Comparison of ENCODE assay signal across 1 cellular context in the genomic region with DNA sequence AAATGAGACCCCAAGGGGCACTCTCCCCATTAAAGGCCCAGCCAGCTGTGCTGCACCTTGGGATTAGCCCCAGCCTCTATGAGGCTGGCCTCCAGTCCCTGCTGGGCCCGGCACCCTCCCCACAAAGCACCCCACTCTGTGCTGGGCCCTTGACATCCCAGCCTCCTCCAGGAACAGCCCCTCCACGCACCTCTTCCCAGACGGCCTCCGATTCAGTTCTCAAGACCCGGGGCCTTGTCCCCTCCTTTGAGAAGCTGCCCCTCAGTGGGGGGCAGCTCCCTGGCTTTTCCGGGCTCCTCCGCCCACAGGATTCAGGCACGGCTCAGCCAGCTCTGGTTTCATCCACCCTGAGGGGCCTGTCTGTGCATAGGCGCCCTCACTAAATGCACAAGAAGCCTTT.
TF ChIP-seq lines count a peak whose summit lies in the region.

No MANE protein-coding gene starts in this region.

TF ChIP-seq in GM23338, 12 proteins besides CTCF, POLR2A, EP300 and RAD21 (continued from another document):
- TF ChIP-seq, protein P1, sequence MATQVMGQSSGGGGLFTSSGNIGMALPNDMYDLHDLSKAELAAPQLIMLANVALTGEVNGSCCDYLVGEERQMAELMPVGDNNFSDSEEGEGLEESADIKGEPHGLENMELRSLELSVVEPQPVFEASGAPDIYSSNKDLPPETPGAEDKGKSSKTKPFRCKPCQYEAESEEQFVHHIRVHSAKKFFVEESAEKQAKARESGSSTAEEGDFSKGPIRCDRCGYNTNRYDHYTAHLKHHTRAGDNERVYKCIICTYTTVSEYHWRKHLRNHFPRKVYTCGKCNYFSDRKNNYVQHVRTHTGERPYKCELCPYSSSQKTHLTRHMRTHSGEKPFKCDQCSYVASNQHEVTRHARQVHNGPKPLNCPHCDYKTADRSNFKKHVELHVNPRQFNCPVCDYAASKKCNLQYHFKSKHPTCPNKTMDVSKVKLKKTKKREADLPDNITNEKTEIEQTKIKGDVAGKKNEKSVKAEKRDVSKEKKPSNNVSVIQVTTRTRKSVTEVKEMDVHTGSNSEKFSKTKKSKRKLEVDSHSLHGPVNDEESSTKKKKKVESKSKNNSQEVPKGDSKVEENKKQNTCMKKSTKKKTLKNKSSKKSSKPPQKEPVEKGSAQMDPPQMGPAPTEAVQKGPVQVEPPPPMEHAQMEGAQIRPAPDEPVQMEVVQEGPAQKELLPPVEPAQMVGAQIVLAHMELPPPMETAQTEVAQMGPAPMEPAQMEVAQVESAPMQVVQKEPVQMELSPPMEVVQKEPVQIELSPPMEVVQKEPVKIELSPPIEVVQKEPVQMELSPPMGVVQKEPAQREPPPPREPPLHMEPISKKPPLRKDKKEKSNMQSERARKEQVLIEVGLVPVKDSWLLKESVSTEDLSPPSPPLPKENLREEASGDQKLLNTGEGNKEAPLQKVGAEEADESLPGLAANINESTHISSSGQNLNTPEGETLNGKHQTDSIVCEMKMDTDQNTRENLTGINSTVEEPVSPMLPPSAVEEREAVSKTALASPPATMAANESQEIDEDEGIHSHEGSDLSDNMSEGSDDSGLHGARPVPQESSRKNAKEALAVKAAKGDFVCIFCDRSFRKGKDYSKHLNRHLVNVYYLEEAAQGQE (IDR thresholded peaks at IDR 0.05; ENCODE audit: unreplicated experiment) = no peak
- no peak for TF ChIP-seq NANOG (IDR thresholded peaks at IDR 0.05; ENCODE audit: borderline replicate concordance)
- TF ChIP-seq EZH2 (IDR thresholded peaks at IDR 0.05; ENCODE audit: low read depth, unreplicated experiment) = no peak
- TF ChIP-seq, protein P2, sequence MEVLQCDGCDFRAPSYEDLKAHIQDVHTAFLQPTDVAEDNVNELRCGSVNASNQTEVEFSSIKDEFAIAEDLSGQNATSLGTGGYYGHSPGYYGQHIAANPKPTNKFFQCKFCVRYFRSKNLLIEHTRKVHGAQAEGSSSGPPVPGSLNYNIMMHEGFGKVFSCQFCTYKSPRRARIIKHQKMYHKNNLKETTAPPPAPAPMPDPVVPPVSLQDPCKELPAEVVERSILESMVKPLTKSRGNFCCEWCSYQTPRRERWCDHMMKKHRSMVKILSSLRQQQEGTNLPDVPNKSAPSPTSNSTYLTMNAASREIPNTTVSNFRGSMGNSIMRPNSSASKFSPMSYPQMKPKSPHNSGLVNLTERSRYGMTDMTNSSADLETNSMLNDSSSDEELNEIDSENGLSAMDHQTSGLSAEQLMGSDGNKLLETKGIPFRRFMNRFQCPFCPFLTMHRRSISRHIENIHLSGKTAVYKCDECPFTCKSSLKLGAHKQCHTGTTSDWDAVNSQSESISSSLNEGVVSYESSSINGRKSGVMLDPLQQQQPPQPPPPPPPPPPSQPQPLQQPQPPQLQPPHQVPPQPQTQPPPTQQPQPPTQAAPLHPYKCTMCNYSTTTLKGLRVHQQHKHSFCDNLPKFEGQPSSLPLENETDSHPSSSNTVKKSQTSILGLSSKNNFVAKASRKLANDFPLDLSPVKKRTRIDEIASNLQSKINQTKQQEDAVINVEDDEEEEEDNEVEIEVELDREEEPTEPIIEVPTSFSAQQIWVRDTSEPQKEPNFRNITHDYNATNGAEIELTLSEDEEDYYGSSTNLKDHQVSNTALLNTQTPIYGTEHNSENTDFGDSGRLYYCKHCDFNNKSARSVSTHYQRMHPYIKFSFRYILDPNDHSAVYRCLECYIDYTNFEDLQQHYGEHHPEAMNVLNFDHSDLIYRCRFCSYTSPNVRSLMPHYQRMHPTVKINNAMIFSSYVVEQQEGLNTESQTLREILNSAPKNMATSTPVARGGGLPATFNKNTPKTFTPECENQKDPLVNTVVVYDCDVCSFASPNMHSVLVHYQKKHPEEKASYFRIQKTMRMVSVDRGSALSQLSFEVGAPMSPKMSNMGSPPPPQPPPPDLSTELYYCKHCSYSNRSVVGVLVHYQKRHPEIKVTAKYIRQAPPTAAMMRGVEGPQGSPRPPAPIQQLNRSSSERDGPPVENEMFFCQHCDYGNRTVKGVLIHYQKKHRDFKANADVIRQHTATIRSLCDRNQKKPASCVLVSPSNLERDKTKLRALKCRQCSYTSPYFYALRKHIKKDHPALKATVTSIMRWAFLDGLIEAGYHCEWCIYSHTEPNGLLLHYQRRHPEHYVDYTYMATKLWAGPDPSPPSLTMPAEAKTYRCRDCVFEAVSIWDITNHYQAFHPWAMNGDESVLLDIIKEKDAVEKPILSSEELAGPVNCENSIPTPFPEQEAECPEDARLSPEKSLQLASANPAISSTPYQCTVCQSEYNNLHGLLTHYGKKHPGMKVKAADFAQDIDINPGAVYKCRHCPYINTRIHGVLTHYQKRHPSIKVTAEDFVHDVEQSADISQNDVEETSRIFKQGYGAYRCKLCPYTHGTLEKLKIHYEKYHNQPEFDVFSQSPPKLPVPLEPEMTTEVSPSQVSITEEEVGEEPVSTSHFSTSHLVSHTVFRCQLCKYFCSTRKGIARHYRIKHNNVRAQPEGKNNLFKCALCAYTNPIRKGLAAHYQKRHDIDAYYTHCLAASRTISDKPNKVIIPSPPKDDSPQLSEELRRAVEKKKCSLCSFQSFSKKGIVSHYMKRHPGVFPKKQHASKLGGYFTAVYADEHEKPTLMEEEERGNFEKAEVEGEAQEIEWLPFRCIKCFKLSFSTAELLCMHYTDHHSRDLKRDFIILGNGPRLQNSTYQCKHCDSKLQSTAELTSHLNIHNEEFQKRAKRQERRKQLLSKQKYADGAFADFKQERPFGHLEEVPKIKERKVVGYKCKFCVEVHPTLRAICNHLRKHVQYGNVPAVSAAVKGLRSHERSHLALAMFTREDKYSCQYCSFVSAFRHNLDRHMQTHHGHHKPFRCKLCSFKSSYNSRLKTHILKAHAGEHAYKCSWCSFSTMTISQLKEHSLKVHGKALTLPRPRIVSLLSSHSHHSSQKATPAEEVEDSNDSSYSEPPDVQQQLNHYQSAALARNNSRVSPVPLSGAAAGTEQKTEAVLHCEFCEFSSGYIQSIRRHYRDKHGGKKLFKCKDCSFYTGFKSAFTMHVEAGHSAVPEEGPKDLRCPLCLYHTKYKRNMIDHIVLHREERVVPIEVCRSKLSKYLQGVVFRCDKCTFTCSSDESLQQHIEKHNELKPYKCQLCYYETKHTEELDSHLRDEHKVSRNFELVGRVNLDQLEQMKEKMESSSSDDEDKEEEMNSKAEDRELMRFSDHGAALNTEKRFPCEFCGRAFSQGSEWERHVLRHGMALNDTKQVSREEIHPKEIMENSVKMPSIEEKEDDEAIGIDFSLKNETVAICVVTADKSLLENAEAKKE (CRISPR knock-in tag; IDR thresholded peaks at IDR 0.05) = no peak
- TF ChIP-seq STAT1 (IDR thresholded peaks at IDR 0.05; ENCODE audit: unreplicated experiment) = no peak
- TF ChIP-seq CREB1 (CRISPR knock-in tag; IDR thresholded peaks at IDR 0.05; ENCODE audit: low read depth) = no peak
- TF ChIP-seq, protein P3, sequence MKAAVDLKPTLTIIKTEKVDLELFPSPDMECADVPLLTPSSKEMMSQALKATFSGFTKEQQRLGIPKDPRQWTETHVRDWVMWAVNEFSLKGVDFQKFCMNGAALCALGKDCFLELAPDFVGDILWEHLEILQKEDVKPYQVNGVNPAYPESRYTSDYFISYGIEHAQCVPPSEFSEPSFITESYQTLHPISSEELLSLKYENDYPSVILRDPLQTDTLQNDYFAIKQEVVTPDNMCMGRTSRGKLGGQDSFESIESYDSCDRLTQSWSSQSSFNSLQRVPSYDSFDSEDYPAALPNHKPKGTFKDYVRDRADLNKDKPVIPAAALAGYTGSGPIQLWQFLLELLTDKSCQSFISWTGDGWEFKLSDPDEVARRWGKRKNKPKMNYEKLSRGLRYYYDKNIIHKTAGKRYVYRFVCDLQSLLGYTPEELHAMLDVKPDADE (IDR thresholded peaks at IDR 0.05) = no peak
